Comparison of ENCODE assay signal across 17 cellular contexts in genomic region chr1:52741259-52741658, GRCh38.
"Had no signal": no experiment of that assay in that cellular context is flagged by ENCODE, and none has a peak within 500 bp of the region (broad histone marks: within the 10 kb centered on the region; RNA-seq: fewer than 3 reads in every experiment).

No MANE protein-coding gene starts in this region.

- H3K27me3 Mint-ChIP-seq: activated B cell treated with CpG ODN at 0.5 μM for 24 hours; activated naive CD8-positive, alpha-beta T cell treated with anti-CD3 and anti-CD28 coated beads, Interleukin-2, amount 10 ng/mL, durations not matched to agents 7 days and 5 days; effector memory CD8-positive, alpha-beta T cell had no signal

- H3K27me3 ChIP-seq: body of pancreas, esophagus squamous epithelium had no signal

- DNase-seq: activated B cell treated with CpG ODN at 0.5 μM for 24 hours; activated CD4-positive, alpha-beta T cell treated with anti-CD3 and anti-CD28 coated beads for 4 hours; activated naive CD4-positive, alpha-beta T cell treated with Interleukin-2 at 50 U/mL for 16 hours; activated naive CD8-positive, alpha-beta T cell treated with anti-CD3 and anti-CD28 coated beads, Interleukin-2, amount 10 ng/mL, durations not matched to agents 7 days and 5 days; activated T-cell treated with anti-CD3 and anti-CD28 coated beads for 4 hours; body of pancreas; effector memory CD8-positive, alpha-beta T cell; esophagus squamous epithelium; occipital lobe; posterior cingulate gyrus; retina; stimulated activated naive CD8-positive, alpha-beta T cell treated with anti-CD3 and anti-CD28 coated beads, Interleukin-15, Interleukin-2, amounts not matched to agents 100 U/mL and 50 U/mL, for 24 hours; substantia nigra; SW 1271; T-helper 9 cell had no signal

- H3K4me3 ChIP-seq: body of pancreas, esophagus squamous epithelium, lung had no signal

- H3K9me3 ChIP-seq: body of pancreas, esophagus squamous epithelium had no signal

- H3K27ac ChIP-seq: body of pancreas, esophagus squamous epithelium had no signal

- H3K9me3 Mint-ChIP-seq: activated B cell treated with CpG ODN at 0.5 μM for 24 hours; activated naive CD8-positive, alpha-beta T cell treated with anti-CD3 and anti-CD28 coated beads, Interleukin-2, amount 10 ng/mL, durations not matched to agents 7 days and 5 days; activated T-helper 2 cell treated with anti-CD3 and anti-CD28 coated beads, Interferon-gamma antibody, Interleukin-2, Interleukin-4, amounts not matched to agents 10 μg/mL and 5 μg/mL and 100 μg/mL, durations not matched to agents 14 hours and 24 hours and 36 hours; effector memory CD8-positive, alpha-beta T cell had no signal

- H3K27ac Mint-ChIP-seq: activated B cell treated with CpG ODN at 0.5 μM for 24 hours; activated naive CD8-positive, alpha-beta T cell treated with anti-CD3 and anti-CD28 coated beads, Interleukin-2, amount 10 ng/mL, durations not matched to agents 7 days and 5 days; activated T-helper 2 cell treated with anti-CD3 and anti-CD28 coated beads, Interferon-gamma antibody, Interleukin-2, Interleukin-4, amounts not matched to agents 10 μg/mL and 5 μg/mL and 100 μg/mL, durations not matched to agents 14 hours and 24 hours and 36 hours had no signal

- H3K4me3 Mint-ChIP-seq: activated B cell treated with CpG ODN at 0.5 μM for 24 hours; activated naive CD8-positive, alpha-beta T cell treated with anti-CD3 and anti-CD28 coated beads, Interleukin-2, amount 10 ng/mL, durations not matched to agents 7 days and 5 days; effector memory CD8-positive, alpha-beta T cell had no signal

- ATAC-seq: body of pancreas; effector memory CD8-positive, alpha-beta T cell; stimulated activated naive CD8-positive, alpha-beta T cell treated with anti-CD3 and anti-CD28 coated beads, Interleukin-15, Interleukin-2, amounts not matched to agents 100 U/mL and 50 U/mL, for 24 hours had no signal

- H3K36me3 ChIP-seq: esophagus squamous epithelium had no signal
